ENCODE assay signal across 11 cellular contexts in genomic region chr2:202317080-202317859, GRCh38. TPM values are rescaled to one million over a fixed set of nuclear protein-coding genes. Genes with fewer than 3 reads are reported as not detected.
DNase-seq lines count a peak whose midpoint lies in the region; ATAC-seq, FAIRE-seq and TF ChIP-seq lines count a peak whose summit lies in the region.
"Had no signal": no experiment of that assay in that cellular context is flagged by ENCODE, and none has a peak within 500 bp of the region (broad histone marks: within the 10 kb centered on the region; RNA-seq: fewer than 3 reads in every experiment).

No MANE protein-coding gene starts in this region.

- H3K36me3 Mint-ChIP-seq in activated T-helper 1 cell treated with anti-CD3 and anti-CD28 coated beads, Interleukin-12 subunit alpha, Interleukin-12 subunit beta, Interleukin-2, Interleukin-4 antibody, amounts not matched to agents 30 ng/mL and 10 ng/mL and 1 ng/mL, durations not matched to agents 14 hours and 24 hours and 36 hours (ENCODE audit: low read depth): no peaks in the 10 kb centered on the region

- H3K27me3 Mint-ChIP-seq in activated T-helper 1 cell treated with anti-CD3 and anti-CD28 coated beads, Interleukin-12 subunit alpha, Interleukin-12 subunit beta, Interleukin-2, Interleukin-4 antibody, amounts not matched to agents 30 ng/mL and 10 ng/mL and 1 ng/mL, durations not matched to agents 14 hours and 24 hours and 36 hours (ENCODE audit: insufficient read depth): no peaks in the 10 kb centered on the region

- no peak overlapping the region for H3K27ac Mint-ChIP-seq in activated T-helper 1 cell treated with anti-CD3 and anti-CD28 coated beads, Interleukin-12 subunit alpha, Interleukin-12 subunit beta, Interleukin-2, Interleukin-4 antibody, amounts not matched to agents 30 ng/mL and 10 ng/mL and 1 ng/mL, durations not matched to agents 14 hours and 24 hours and 36 hours

- no peaks in the 10 kb centered on the region for H3K4me1 Mint-ChIP-seq in activated T-helper 1 cell treated with anti-CD3 and anti-CD28 coated beads, Interleukin-12 subunit alpha, Interleukin-12 subunit beta, Interleukin-2, Interleukin-4 antibody, amounts not matched to agents 30 ng/mL and 10 ng/mL and 1 ng/mL, durations not matched to agents 14 hours and 24 hours and 36 hours (ENCODE audit: low read depth)

- H3K27ac ChIP-seq in keratinocyte (ENCODE audit: control insufficient read depth, insufficient read depth, low read length) (no peak overlapping the region), tibial nerve (peak overlapping the region in 1 of 4 donors; percentile 32)
- H3K27ac ChIP-seq: BLaER1, neutrophil had no signal

- no peaks in the 10 kb centered on the region for H3K9me1 ChIP-seq in keratinocyte (ENCODE audit: control insufficient read depth, extremely low read depth, insufficient read depth, low read length)

- H3K27me3 ChIP-seq in keratinocyte (ENCODE audit: control insufficient read depth, extremely low read depth, insufficient read depth, low read length) (no peaks in the 10 kb centered on the region), tibial nerve (no peaks in the 10 kb centered on the region)
- H3K27me3 ChIP-seq: BLaER1, neutrophil had no signal

- H3K9ac ChIP-seq in keratinocyte (ENCODE audit: control insufficient read depth, extremely low read depth, insufficient read depth, low read length): no peak overlapping the region
- H3K9ac ChIP-seq: BLaER1 had no signal

- WGBS in tibial nerve, 2 donors: 11 to 14% methylated on average over 6 of the region's 6 CpGs

- TF ChIP-seq CTCF in astrocyte of the spinal cord (IDR thresholded peaks at IDR 0.05; ENCODE audit: low read depth, low read length) (no peak), keratinocyte (optimal IDR thresholded peaks at IDR 0.05 in 1 of 3, IDR thresholded peaks at IDR 0.05 in 1 of 3, conservative IDR thresholded peaks at IDR 0.05 in 1 of 3; ENCODE audit: extremely low read depth in 1 of 3, insufficient read depth in 2 of 3, low read length in 3 of 3) (no peak), tibial nerve (IDR thresholded peaks at IDR 0.05) (no peak)

- intact Hi-C loops in activated T-helper 1 cell treated with anti-CD3 and anti-CD28 coated beads, Interleukin-12 subunit alpha, Interleukin-12 subunit beta, Interleukin-2, Interleukin-4 antibody, amounts not matched to agents 30 ng/mL and 10 ng/mL and 1 ng/mL, durations not matched to agents 14 hours and 24 hours and 36 hours (cut with micrococcal nuclease): no loop called here

- H3K4me2 ChIP-seq in keratinocyte (ENCODE audit: control insufficient read depth, extremely low read depth, insufficient read depth, low read depth, low read length): peak overlapping the region; percentile 56
- H3K4me2 ChIP-seq: BLaER1 had no signal

- H3K9me3 Mint-ChIP-seq in activated T-helper 1 cell treated with anti-CD3 and anti-CD28 coated beads, Interleukin-12 subunit alpha, Interleukin-12 subunit beta, Interleukin-2, Interleukin-4 antibody, amounts not matched to agents 30 ng/mL and 10 ng/mL and 1 ng/mL, durations not matched to agents 14 hours and 24 hours and 36 hours: no peaks in the 10 kb centered on the region

- FAIRE-seq in keratinocyte (lab: Jason Lieb, UNC): peak; percentile 49

- H3K36me3 ChIP-seq in keratinocyte (ENCODE audit: control insufficient read depth in 2 of 2, extremely low read depth in 1 of 2, insufficient read depth in 2 of 2, low read length in 2 of 2) (peaks cover 0 to 4% of the 10 kb centered on the region in 2 experiments), tibial nerve (peaks cover 0 to 16% (median 0%) of the 10 kb centered on the region in 3 donors)
- H3K36me3 ChIP-seq: neutrophil had no signal

- DNase-seq in NCI-H2107 treated with DMSO at 0.1 percent for 48 hours (lab: John Stamatoyannopoulos, UW; ENCODE audit: unreplicated experiment) (peak; percentile 11), NCI-H2107 (lab: John Stamatoyannopoulos, UW) (no peak), astrocyte of the spinal cord (ENCODE audit: low read depth, low spot score) (peak; percentile 93), keratinocyte (ENCODE audit: low read depth, low spot score) (no peak), tibial nerve (ENCODE audit: low spot score in 2 of 2) (peak; percentile 35 to 83), NCI-H2171 treated with DMSO at 0.1 percent for 48 hours (lab: John Stamatoyannopoulos, UW) (no peak)
- no peak for DNase-seq in activated T-helper 1 cell treated with anti-CD3 and anti-CD28 coated beads, Interleukin-12 subunit alpha, Interleukin-12 subunit beta, Interleukin-2, Interleukin-4 antibody, amounts not matched to agents 30 ng/mL and 10 ng/mL and 1 ng/mL, durations not matched to agents 14 hours and 24 hours and 36 hours (ENCODE audit: low spot score)
- DNase-seq: activated T-cell treated with anti-CD3 and anti-CD28 coated beads, Interleukin-2, amount 50 U/mL, for 1 hour had no signal

- ATAC-seq in GM21786 (IDR thresholded peaks at IDR 0.05; ENCODE audit: unreplicated experiment): no peak

- peak in 1 of 2 donors; percentile 82 for TF ChIP-seq EP300 in tibial nerve (IDR thresholded peaks at IDR 0.05)

- TF ChIP-seq POLR2A in tibial nerve (IDR thresholded peaks at IDR 0.05): no peak

- dilution Hi-C loops in keratinocyte (cut with MboI; ENCODE audit: extremely low pct_ligation_motif_present, low sequenced_read_pairs): no loop called here

- no peak overlapping the region for H3K4me3 ChIP-seq in astrocyte of the spinal cord (ENCODE audit: low read depth, low read length)
- H3K4me3 ChIP-seq in keratinocyte (ENCODE audit: control insufficient read depth in 2 of 3, extremely low read depth in 1 of 3, insufficient read depth in 2 of 3, low read depth in 1 of 3, low read length in 3 of 3): no peak overlapping the region
- H3K4me3 ChIP-seq in tibial nerve: no peak overlapping the region
- H3K4me3 ChIP-seq: BLaER1 had no signal

- no peaks in the 10 kb centered on the region for H3K79me2 ChIP-seq in keratinocyte (ENCODE audit: control insufficient read depth, insufficient read depth, low read length)

- no peak overlapping the region for H2AFZ ChIP-seq in keratinocyte (ENCODE audit: control insufficient read depth, low read length)

- no peaks in the 10 kb centered on the region for H4K20me1 ChIP-seq in keratinocyte (ENCODE audit: control insufficient read depth, extremely low read depth, insufficient read depth, low read length)
- H4K20me1 ChIP-seq: BLaER1 had no signal

- no peak overlapping the region for H3K4me3 Mint-ChIP-seq in activated T-helper 1 cell treated with anti-CD3 and anti-CD28 coated beads, Interleukin-12 subunit alpha, Interleukin-12 subunit beta, Interleukin-2, Interleukin-4 antibody, amounts not matched to agents 30 ng/mL and 10 ng/mL and 1 ng/mL, durations not matched to agents 14 hours and 24 hours and 36 hours

- in situ Hi-C loops in astrocyte of the spinal cord (cut with HindIII; ENCODE audit: low sequenced_read_pairs): no loop called here

- H3K4me1 ChIP-seq in keratinocyte (ENCODE audit: control insufficient read depth, extremely low read depth, insufficient read depth, low read length): peaks cover 14% of the 10 kb centered on the region
- peaks cover 0 to 17% (median 6%) of the 10 kb centered on the region in 4 donors for H3K4me1 ChIP-seq in tibial nerve
- H3K4me1 ChIP-seq: BLaER1 had no signal

- H3K9me3 ChIP-seq in keratinocyte (ENCODE audit: control insufficient read depth, low read depth, low read length) (no peaks in the 10 kb centered on the region), tibial nerve (no peaks in the 10 kb centered on the region)
- H3K9me3 ChIP-seq: BLaER1, neutrophil had no signal

RNA-seq across cellular contexts. Expression of gene NOP58, which starts 51.7 kb away (rescaled TPM):
- polyA plus RNA-seq in keratinocyte: 54.2 to 118 TPM (median 66.6 TPM) in 3 replicates
- 116 TPM for polyA plus RNA-seq in keratinocyte (2011; ENCODE audit: low read depth)
- 42.0 and 65.6 TPM in 2 replicates for polyA plus RNA-seq in keratinocyte (2011; cell fraction: cytosol; rRNA removed)
- polyA plus RNA-seq in keratinocyte (2011; cell fraction: nucleus; rRNA removed): 67.6 and 123 TPM in 2 replicates
- 50.9 and 97.9 TPM in 2 replicates for polyA plus RNA-seq in keratinocyte (2012; ENCODE audit: low replicate concordance)
- 25.8 to 78.9 TPM (median 30.2 TPM) in 3 replicates for polyA minus RNA-seq in keratinocyte
- 30.3 TPM for polyA minus RNA-seq in keratinocyte (2011; cell fraction: cytosol; rRNA and poly(A)+ RNA removed)
- 74.6 and 104 TPM in 2 replicates for polyA minus RNA-seq in keratinocyte (2011; cell fraction: nucleus; rRNA and poly(A)+ RNA removed)
- 10 to 100 TPM; 52.9 to 72.8 (median 69.6) TPM for total RNA-seq in tibial nerve
- total RNA-seq in activated T-helper 1 cell treated with anti-CD3 and anti-CD28 coated beads, Interleukin-12 subunit alpha, Interleukin-12 subunit beta, Interleukin-2, Interleukin-4 antibody, amounts not matched to agents 30 ng/mL and 10 ng/mL and 1 ng/mL, durations not matched to agents 14 hours and 24 hours and 36 hours: 227 and 241 TPM in 2 replicates

RNA-seq across cellular contexts. Expression of gene BMPR2, which starts 58.9 kb away (rescaled TPM):
- 28.2 to 37.9 TPM (median 31.9 TPM) in 3 replicates for polyA plus RNA-seq in keratinocyte
- polyA plus RNA-seq in keratinocyte (2011; ENCODE audit: low read depth): 20.7 TPM
- 14.0 and 29.3 TPM in 2 replicates for polyA plus RNA-seq in keratinocyte (2011; cell fraction: cytosol; rRNA removed)
- 47.6 and 57.1 TPM in 2 replicates for polyA plus RNA-seq in keratinocyte (2011; cell fraction: nucleus; rRNA removed)
- polyA plus RNA-seq in keratinocyte (2012; ENCODE audit: low replicate concordance): 13.3 and 22.6 TPM in 2 replicates
- 55.2 to 131 TPM (median 84.5 TPM) in 3 replicates for polyA minus RNA-seq in keratinocyte
- 40.7 TPM for polyA minus RNA-seq in keratinocyte (2011; cell fraction: cytosol; rRNA and poly(A)+ RNA removed)
- 95.0 and 216 TPM in 2 replicates for polyA minus RNA-seq in keratinocyte (2011; cell fraction: nucleus; rRNA and poly(A)+ RNA removed)
- 10 to 100 TPM; 37.8 to 53.3 (median 51.2) TPM for total RNA-seq in tibial nerve
- total RNA-seq in activated T-helper 1 cell treated with anti-CD3 and anti-CD28 coated beads, Interleukin-12 subunit alpha, Interleukin-12 subunit beta, Interleukin-2, Interleukin-4 antibody, amounts not matched to agents 30 ng/mL and 10 ng/mL and 1 ng/mL, durations not matched to agents 14 hours and 24 hours and 36 hours: 5.5 and 6.1 TPM in 2 replicates

Comparison
In these comparisons a context has a peak if more than half of its experiments do, and no peak if none do; other contexts are left out.
1. DNase-seq: peak in NCI-H2107 treated with DMSO at 0.1 percent for 48 hours (single experiment), astrocyte of the spinal cord (single experiment) and tibial nerve (2 of 2); none in NCI-H2107 (single experiment), keratinocyte (single experiment), NCI-H2171 treated with DMSO at 0.1 percent for 48 hours (single experiment) and activated T-helper 1 cell treated with anti-CD3 and anti-CD28 coated beads, Interleukin-12 subunit alpha, Interleukin-12 subunit beta, Interleukin-2, Interleukin-4 antibody, amounts not matched to agents 30 ng/mL and 10 ng/mL and 1 ng/mL, durations not matched to agents 14 hours and 24 hours and 36 hours (single experiment).